ENCODE assay signal across 1 cellular context in genomic region chr5:169494383-169495251, GRCh38.
TF ChIP-seq lines count a peak whose summit lies in the region.

No MANE protein-coding gene starts in this region.

TF ChIP-seq in SK-N-SH treated with all-trans-retinoic acid at 6 μM for 48 hours, 23 proteins besides CTCF, POLR2A, EP300 and RAD21 (continued from another document):
- TF ChIP-seq TSHZ2 (CRISPR knock-in tag; IDR thresholded peaks at IDR 0.05) (no peak), CREB5 (CRISPR knock-in tag; IDR thresholded peaks at IDR 0.05; ENCODE audit: low read depth) (no peak), ZC3H10 (CRISPR knock-in tag; IDR thresholded peaks at IDR 0.05) (no peak), CSDC2 (CRISPR knock-in tag; IDR thresholded peaks at IDR 0.05) (no peak), GLIS3 (CRISPR knock-in tag; IDR thresholded peaks at IDR 0.05) (no peak), TCF4 (CRISPR knock-in tag; IDR thresholded peaks at IDR 0.05; ENCODE audit: borderline replicate concordance) (no peak)
